ENCODE assay signal across 8 cellular contexts in genomic region chr18:49486959-49487710, GRCh38. TPM values are rescaled to one million over a fixed set of nuclear protein-coding genes. Genes with fewer than 3 reads are reported as not detected.
DNase-seq lines count a peak whose midpoint lies in the region; ATAC-seq and TF ChIP-seq lines count a peak whose summit lies in the region.

Gene C18orf32, minus strand, starts transcription at chr18:49487234. Its CDS starts 3,486 bp downstream, at chr18:49483748.

- peaks cover 71% of the 10 kb centered on the region for H3K36me3 Mint-ChIP-seq in effector memory CD8-positive, alpha-beta T cell (ENCODE audit: insufficient read depth)

- H3K4me3 Mint-ChIP-seq in effector memory CD8-positive, alpha-beta T cell: peak within 1 kb of the TSS; percentile 79 to 88

- peak within 1 kb of the TSS; percentile 93 to 94 for H3K18ac ChIP-seq in mesenchymal stem cell (ENCODE audit: low read depth in 1 of 2, low read length in 2 of 2)

- peak within 1 kb of the TSS; percentile 69 for H2BK15ac ChIP-seq in mesenchymal stem cell (ENCODE audit: low read depth, poor library complexity, severe bottlenecking)

- no peak within 1 kb of the TSS for H2AK5ac ChIP-seq in mesenchymal stem cell (ENCODE audit: low read length, severe bottlenecking)

- 5% methylated on average over 64 of the region's 68 CpGs for WGBS in mesenchymal stem cell

- no peaks in the 10 kb centered on the region for H3K9me3 ChIP-seq in mesenchymal stem cell (ENCODE audit: control insufficient read depth, low read length)

- H3K27ac ChIP-seq in mesenchymal stem cell (ENCODE audit: low read length, poor library complexity, severe bottlenecking): peak within 1 kb of the TSS; percentile 94

- peak within 1 kb of the TSS; percentile 87 to 89 for H3K4ac ChIP-seq in mesenchymal stem cell (ENCODE audit: low read depth in 1 of 2, low read length in 2 of 2)

- H3K4me1 Mint-ChIP-seq in effector memory CD8-positive, alpha-beta T cell (ENCODE audit: low read depth in 2 of 2): peaks cover 35 to 53% of the 10 kb centered on the region in 2 donors

- peak within 1 kb of the TSS; percentile 87 for H2AFZ ChIP-seq in mesenchymal stem cell (ENCODE audit: low read depth, low read length)

- peak within 1 kb of the TSS; percentile 97 for H3K9ac ChIP-seq in mesenchymal stem cell (ENCODE audit: low read length)

- H3K36me3 ChIP-seq in mesenchymal stem cell (ENCODE audit: control insufficient read depth in 1 of 2, insufficient read depth in 2 of 2, low read depth in 1 of 2, low read length in 2 of 2): peaks cover 15 to 60% of the 10 kb centered on the region in 2 experiments

- no peak within 1 kb of the TSS for H2BK12ac ChIP-seq in mesenchymal stem cell (ENCODE audit: low read length in 2 of 2)

- ATAC-seq in effector memory CD8-positive, alpha-beta T cell (replicated peaks): peak; percentile 87

- H3K4me3 ChIP-seq in mesenchymal stem cell (ENCODE audit: insufficient read depth in 1 of 2, low read depth in 1 of 2, low read length in 2 of 2): peak within 1 kb of the TSS; percentile 91 to 98

- peak within 1 kb of the TSS in 1 of 2 experiments; percentile 64 for H3K23ac ChIP-seq in mesenchymal stem cell (ENCODE audit: low read length in 2 of 2)

- peak within 1 kb of the TSS; percentile 77 for H3K4me2 ChIP-seq in mesenchymal stem cell (ENCODE audit: low read length, poor library complexity, severe bottlenecking)

- H3K9me3 Mint-ChIP-seq in effector memory CD8-positive, alpha-beta T cell: no peaks in the 10 kb centered on the region

- H4K91ac ChIP-seq in mesenchymal stem cell (ENCODE audit: low read length): peak within 1 kb of the TSS; percentile 88

- POLR2A ChIA-PET in activated CD8-positive, alpha-beta memory T cell treated with anti-CD3 and anti-CD28 coated beads for 36 hours (lab: Charles Lee): interaction anchor here (0.7 to 2.0 kb wide), 6 partner anchors 9 to 327 kb away, joined by 3 to 20 read pairs (median 4); partner anchors contain the start of genes ACAA2 and DYM

- H3K27ac Mint-ChIP-seq in effector memory CD8-positive, alpha-beta T cell: peak within 1 kb of the TSS; percentile 84 to 96

- peak within 1 kb of the TSS; percentile 54 for H2BK120ac ChIP-seq in mesenchymal stem cell (ENCODE audit: low read depth, low read length)

- H3K27me3 ChIP-seq in mesenchymal stem cell (ENCODE audit: control insufficient read depth in 1 of 2, insufficient read depth in 1 of 2, low read length in 2 of 2): no peaks in the 10 kb centered on the region

- H3K79me1 ChIP-seq in mesenchymal stem cell (replicated peaks; ENCODE audit: low read length, poor library complexity, severe bottlenecking): peaks cover 7% of the 10 kb centered on the region

- H3K27me3 Mint-ChIP-seq in effector memory CD8-positive, alpha-beta T cell: no peaks in the 10 kb centered on the region

- H2BK5ac ChIP-seq in mesenchymal stem cell (ENCODE audit: low read depth, low read length, poor library complexity, severe bottlenecking): peak within 1 kb of the TSS; percentile 58

- peak; percentile 70 for DNase-seq in CMK (ENCODE audit: low read depth)
- DNase-seq in GM20000 (ENCODE audit: low spot score): peak; percentile 92
- DNase-seq in HT-29 (ENCODE audit: low spot score): peak; percentile 91
- DNase-seq in NOMO-1 (lab: John Stamatoyannopoulos, UW; ENCODE audit: unreplicated experiment in 2 of 2): peak; percentile 93 to 94
- peak; percentile 94 to 95 (median 94) for DNase-seq in effector memory CD8-positive, alpha-beta T cell
- DNase-seq in mesenchymal stem cell: peak; percentile 94
- DNase-seq in stimulated activated CD8-positive, alpha-beta memory T cell treated with anti-CD3 and anti-CD28 coated beads, Interleukin-12 subunit alpha, Interleukin-12 subunit beta, amount 100 ng/mL, for 4 hours (ENCODE audit: low read depth): peak; percentile 90

- H4K8ac ChIP-seq in mesenchymal stem cell (ENCODE audit: low read length): peak within 1 kb of the TSS; percentile 99

- peak within 1 kb of the TSS in 1 of 2 experiments; percentile 93 for H3K14ac ChIP-seq in mesenchymal stem cell (ENCODE audit: low read length in 2 of 2)

- CTCF ChIA-PET in activated CD8-positive, alpha-beta memory T cell treated with anti-CD3 and anti-CD28 coated beads for 36 hours (lab: Charles Lee): interaction anchor here (0.9 kb wide), 1 partner anchor 26 kb away, joined by 3 read pairs; the partner anchor contains the start of gene DYM

- TF ChIP-seq CTCF in GM20000 (IDR thresholded peaks at IDR 0.05; ENCODE audit: extremely low read depth, missing control alignments): no peak

- peaks cover 11% of the 10 kb centered on the region for H3K4me1 ChIP-seq in mesenchymal stem cell (ENCODE audit: control insufficient read depth, insufficient read depth, low read depth, low read length)

RNA-seq across cellular contexts. Expression of gene C18orf32, which starts in this region (rescaled TPM):
- total RNA-seq in HT-29 (2014; rRNA removed; shearing (Covaris generic)): 7.1 and 9.8 TPM in 2 replicates
- total RNA-seq in activated CD8-positive, alpha-beta memory T cell treated with anti-CD3 and anti-CD28 coated beads for 36 hours: 10 to 100 TPM; 22.5 to 24.1 TPM
- polyA plus RNA-seq in mesenchymal stem cell (2013, experiment 1 of 2): 68.1 TPM
- polyA plus RNA-seq in mesenchymal stem cell (2013, experiment 2 of 2): 71.5 TPM

Comparison
In these comparisons a context has a peak if more than half of its experiments do, and no peak if none do; other contexts are left out.
1. Peak in every context shown above with its lines: DNase-seq, ATAC-seq, H3K4me3 ChIP-seq and H3K27ac ChIP-seq.